In the genomic region with DNA sequence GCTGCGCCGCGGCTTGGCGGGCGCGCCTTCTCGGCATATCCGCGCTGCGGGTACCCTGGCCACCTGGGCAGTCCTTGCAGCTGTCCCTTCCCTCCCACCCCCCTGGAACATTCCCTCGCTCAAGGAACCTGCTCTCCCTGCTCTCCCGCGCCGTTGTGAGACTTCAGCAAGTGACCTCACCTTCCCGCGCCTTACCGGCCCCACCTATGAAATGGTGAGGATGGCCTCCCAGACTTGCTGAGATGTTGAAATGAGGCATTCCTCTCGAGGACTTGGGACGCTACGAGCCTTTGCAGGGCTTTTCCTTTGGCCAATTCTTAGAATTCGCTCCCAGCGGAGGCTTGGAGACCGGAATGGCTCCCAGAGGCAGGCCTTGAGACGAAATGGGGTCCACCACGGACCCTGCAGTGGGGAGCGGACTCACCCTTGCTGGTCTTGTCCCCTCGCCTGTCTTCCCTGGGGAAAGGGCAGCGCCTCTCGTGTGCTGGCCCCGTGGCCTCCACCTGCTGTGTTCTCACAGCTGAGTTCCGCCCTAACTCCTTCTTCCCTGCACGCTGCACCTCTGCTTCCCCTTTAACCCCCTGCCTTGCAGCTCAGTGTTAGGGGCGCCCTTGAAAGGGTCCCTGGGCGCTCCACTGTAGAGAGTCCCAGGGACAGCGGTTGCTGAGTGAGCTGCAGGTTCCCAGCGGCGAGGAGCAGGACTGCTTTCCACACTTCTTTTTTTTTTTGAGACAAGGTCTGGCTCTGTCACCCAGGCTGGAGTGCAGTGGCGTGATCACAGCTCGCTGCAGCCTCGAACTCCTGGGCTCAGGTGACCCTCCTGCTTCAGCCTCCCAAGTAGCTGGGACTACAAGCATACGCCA, we compare ENCODE assay signal across 1 cellular context.
TF ChIP-seq lines count a peak whose summit lies in the region.

No MANE protein-coding gene starts in this region.

TF ChIP-seq in endothelial cell of umbilical vein, 7 proteins besides CTCF, POLR2A, EP300 and RAD21 (continued from another document):
- peak; percentile 4 for TF ChIP-seq EZH2 (IDR thresholded peaks at IDR 0.05; ENCODE audit: borderline replicate concordance, low read depth, low read length, severe bottlenecking)
